Comparison of ENCODE assay signal across 8 cellular contexts in genomic region chr3:73432021-73432722, GRCh38.
A peak's percentile ranks its signal among the peaks of the same experiment; 100 is the strongest.
DNase-seq lines count a peak whose midpoint lies in the region; ATAC-seq and TF ChIP-seq lines count a peak whose summit lies in the region.

No MANE protein-coding gene starts in this region.

- H3K4me1 ChIP-seq in SJCRH30, result peaks cover 31% of the 10 kb centered on the region

- peak; percentile 68 for TF ChIP-seq CTCF in fibroblast of villous mesenchyme (IDR thresholded peaks at IDR 0.05; ENCODE audit: insufficient read depth, low read depth, low read length)
- peak; percentile 67 for TF ChIP-seq CTCF in retinal pigment epithelial cell (conservative IDR thresholded peaks at IDR 0.05; ENCODE audit: low read depth, low read length)

- DNase-seq in NCI-H146 (lab: John Stamatoyannopoulos, UW) (peak; percentile 41), NCI-H146 treated with DMSO at 0.1 percent for 48 hours (lab: John Stamatoyannopoulos, UW; ENCODE audit: unreplicated experiment) (no peak), SJCRH30 (peak; percentile 48 to 74), fibroblast of villous mesenchyme (ENCODE audit: low read depth) (peak; percentile 56), retinal pigment epithelial cell (ENCODE audit: low read depth) (no peak), NCI-H1436 (lab: John Stamatoyannopoulos, UW) (no peak)
- DNase-seq in activated effector memory CD4-positive, alpha-beta T cell treated with anti-CD3 and anti-CD28 coated beads, Interleukin-2, amount 50 U/mL, for 16 hours, result no peak

- ATAC-seq in HG03354 (IDR thresholded peaks at IDR 0.05; ENCODE audit: poor library complexity, severe bottlenecking, unreplicated experiment), result peak; percentile 61

- H3K27me3 ChIP-seq in SJCRH30, result no peaks in the 10 kb centered on the region

- peak overlapping the region; percentile 49; the same call in 1 of the 2 replicates for H3K27ac ChIP-seq in SJCRH30

- H3K9me3 ChIP-seq in SJCRH30 (replicated peaks), result no peaks in the 10 kb centered on the region

- H3K4me3 ChIP-seq in SJCRH30, result peak overlapping the region; percentile 53
- H3K4me3 ChIP-seq in fibroblast of villous mesenchyme (ENCODE audit: low read depth, low read length), result no peak overlapping the region
- no peak overlapping the region for H3K4me3 ChIP-seq in retinal pigment epithelial cell (ENCODE audit: low read length)

- no peaks in the 10 kb centered on the region for H3K36me3 ChIP-seq in SJCRH30

Comparison
In these comparisons a context has a peak if more than half of its experiments do, and no peak if none do; other contexts are left out.
1. DNase-seq: peak in NCI-H146 (single experiment), SJCRH30 (2 of 2) and fibroblast of villous mesenchyme (single experiment); none in NCI-H146 treated with DMSO at 0.1 percent for 48 hours (single experiment), retinal pigment epithelial cell (single experiment), NCI-H1436 (single experiment) and activated effector memory CD4-positive, alpha-beta T cell treated with anti-CD3 and anti-CD28 coated beads, Interleukin-2, amount 50 U/mL, for 16 hours (single experiment).